ENCODE assay signal across 1 cellular context in genomic region chr1:93976711-93977328, GRCh38.
TF ChIP-seq lines count a peak whose summit lies in the region.

No MANE protein-coding gene starts in this region.

TF ChIP-seq in HepG2, 621 proteins besides CTCF, POLR2A, EP300 and RAD21 (continued from another document):
- no peak for TF ChIP-seq SPEN (CRISPR knock-in tag; IDR thresholded peaks at IDR 0.05; ENCODE audit: low read depth)
TF ChIP-seq in HepG2: peak in this region for 0.
